ENCODE assay signal across 18 cellular contexts in genomic region chr17:46166692-46167249, GRCh38. TPM values are rescaled to one million over a fixed set of nuclear protein-coding genes. Genes with fewer than 3 reads are reported as not detected.
A peak's percentile ranks its signal among the peaks of the same experiment; 100 is the strongest.
DNase-seq lines count a peak whose midpoint lies in the region; ATAC-seq and TF ChIP-seq lines count a peak whose summit lies in the region.
"Had no signal": no experiment of that assay in that cellular context is flagged by ENCODE, and none has a peak within 500 bp of the region (broad histone marks: within the 10 kb centered on the region; RNA-seq: fewer than 3 reads in every experiment).

No MANE protein-coding gene starts in this region.

- H2BK15ac ChIP-seq in IMR-90 (ENCODE audit: low read depth, low read length): no peak overlapping the region

- H4K20me1 ChIP-seq in IMR-90 (ENCODE audit: insufficient read depth, low read length): peaks cover 94% of the 10 kb centered on the region

- no peak for DNase-seq in activated CD4-positive, alpha-beta T cell treated with anti-CD3 and anti-CD28 coated beads, Interleukin-2, amount 10 ng/mL, durations not matched to agents 7 days and 5 days
- DNase-seq in activated CD4-positive, alpha-beta T cell treated with anti-CD3 and anti-CD28 coated beads for 4 hours: no peak
- DNase-seq in IMR-90: no peak
- no peak for DNase-seq in effector memory CD8-positive, alpha-beta T cell
- no peak for DNase-seq in psoas muscle
- no peak for DNase-seq in stimulated activated CD4-positive, alpha-beta T cell treated with anti-CD3 and anti-CD28 coated beads, Interleukin-15, amount 100 ng/mL, for 24 hours
- DNase-seq in activated CD4-positive, alpha-beta memory T cell treated with anti-CD3 and anti-CD28 coated beads for 36 hours: no peak
- no peak for DNase-seq in germinal center (ENCODE audit: low spot score)
- DNase-seq: ACHN; adrenal gland; H9; MV-4-11; NK-92 treated with Interleukin-12 subunit alpha and Interleukin-12 subunit beta, amount 100 ng/mL, for 24 hours; nucleus accumbens; stimulated activated CD4-positive, alpha-beta T cell treated with anti-CD3 and anti-CD28 coated beads, Interleukin-4, amount 100 ng/mL, for 4 hours; upper lobe of left lung had no signal

- no peak overlapping the region for H2BK120ac ChIP-seq in IMR-90 (ENCODE audit: low read depth, low read length)

- H2AFZ ChIP-seq in IMR-90 (replicated peaks; ENCODE audit: low read length, poor library complexity): no peak overlapping the region

- H3K27me3 ChIP-seq in IMR-90 (ENCODE audit: control insufficient read depth, insufficient read depth, low read length) (no peaks in the 10 kb centered on the region), psoas muscle (ENCODE audit: insufficient read depth in 3 of 3, low read length in 2 of 3) (no peaks in the 10 kb centered on the region)
- H3K27me3 ChIP-seq: adrenal gland, upper lobe of left lung had no signal

- no peak overlapping the region for H2BK20ac ChIP-seq in IMR-90 (ENCODE audit: low read depth, low read length)

- no peak overlapping the region for H4K8ac ChIP-seq in IMR-90 (ENCODE audit: low read depth in 2 of 2, low read length in 2 of 2)

- H3K4ac ChIP-seq in IMR-90 (ENCODE audit: low read depth, low read length): no peak overlapping the region

- peaks cover 16 to 79% of the 10 kb centered on the region in 2 experiments for H3K79me1 ChIP-seq in IMR-90 (ENCODE audit: low read depth in 1 of 2, low read length in 2 of 2)

- TF ChIP-seq CTCF in IMR-90 (conservative IDR thresholded peaks at IDR 0.05; ENCODE audit: low read depth, low read length) (no peak), psoas muscle (IDR thresholded peaks at IDR 0.05) (no peak)

- dilution Hi-C loops in IMR-90 (cut with HindIII; ENCODE audit: low sequenced_read_pairs, unreplicated experiment): no loop called here

- H3K4me3 ChIP-seq in IMR-90 (ENCODE audit: insufficient read depth, low read depth, low read length) (no peak overlapping the region), psoas muscle (peak overlapping the region; percentile 6)
- H3K4me3 ChIP-seq: adrenal gland, upper lobe of left lung had no signal

- peak overlapping the region; percentile 90 for H2BK5ac ChIP-seq in IMR-90 (ENCODE audit: low read depth, low read length, poor library complexity, severe bottlenecking)

- no peak for TF ChIP-seq RAD21 in IMR-90 (IDR thresholded peaks at IDR 0.05; ENCODE audit: low read length)

- H3K4me1 ChIP-seq in IMR-90 (ENCODE audit: control insufficient read depth, insufficient read depth, low read length) (peaks cover 26% of the 10 kb centered on the region), psoas muscle (peaks cover 85% of the 10 kb centered on the region)

- H3K9me3 Mint-ChIP-seq in activated CD4-positive, alpha-beta T cell treated with anti-CD3 and anti-CD28 coated beads, Interleukin-2, amount 10 ng/mL, durations not matched to agents 7 days and 5 days: no peaks in the 10 kb centered on the region
- H3K9me3 Mint-ChIP-seq in effector memory CD8-positive, alpha-beta T cell: no peaks in the 10 kb centered on the region
- H3K9me3 Mint-ChIP-seq in activated CD4-positive, alpha-beta memory T cell treated with anti-CD3 and anti-CD28 coated beads for 36 hours: no peaks in the 10 kb centered on the region
- H3K9me3 Mint-ChIP-seq: H9; T-helper 1 cell treated with Interleukin-12 subunit alpha and Interleukin-12 subunit beta and Interleukin-4 antibody, amounts not matched to agents 30 μg/mL and 1 μg/mL, for 36 hours had no signal

- H3K9me1 ChIP-seq in IMR-90 (ENCODE audit: insufficient read depth, low read length): peaks cover 15% of the 10 kb centered on the region

- ATAC-seq in IMR-90 (ENCODE audit: low read depth) (no peak), psoas muscle (no peak)
- no peak for ATAC-seq in effector memory CD8-positive, alpha-beta T cell (replicated peaks)
- ATAC-seq: activated CD4-positive, CD25-positive, alpha-beta regulatory T cell treated with anti-CD3 and anti-CD28 coated beads, Interleukin-2, amount 50 U/mL, for 24 hours had no signal

- CTCF ChIA-PET in activated CD4-positive, alpha-beta T cell treated with anti-CD3 and anti-CD28 coated beads, Interleukin-2, amount 10 ng/mL, durations not matched to agents 7 days and 5 days (lab: Charles Lee): interaction anchor here (0.6 to 1.0 kb wide), 2 partner anchors 19 to 38 kb away, joined by 3 to 5 read pairs; no protein-coding TSS in a partner anchor
- CTCF ChIA-PET in IMR-90 (lab: Yijun Ruan, JAX): interaction anchor here (1.0 kb wide), 1 partner anchor 26 kb away, joined by 3 read pairs; the partner anchor contains the start of gene KANSL1
- CTCF ChIA-PET in activated CD4-positive, alpha-beta memory T cell treated with anti-CD3 and anti-CD28 coated beads for 36 hours (lab: Charles Lee): interaction anchor here (0.8 to 2.1 kb wide), 3 partner anchors 10 to 20 kb away, joined by 3 to 7 read pairs (median 5); no protein-coding TSS in a partner anchor

- H3K4me2 ChIP-seq in IMR-90 (ENCODE audit: low read depth, low read length): no peak overlapping the region

- H4K5ac ChIP-seq in IMR-90 (ENCODE audit: low read depth, low read length): no peak overlapping the region

- peaks cover 68% of the 10 kb centered on the region for H3K36me3 Mint-ChIP-seq in activated CD4-positive, alpha-beta T cell treated with anti-CD3 and anti-CD28 coated beads, Interleukin-2, amount 10 ng/mL, durations not matched to agents 7 days and 5 days (ENCODE audit: low read depth)
- H3K36me3 Mint-ChIP-seq in effector memory CD8-positive, alpha-beta T cell (ENCODE audit: insufficient read depth): peaks cover 56% of the 10 kb centered on the region
- peaks cover 25% of the 10 kb centered on the region for H3K36me3 Mint-ChIP-seq in activated CD4-positive, alpha-beta memory T cell treated with anti-CD3 and anti-CD28 coated beads for 36 hours

- H3K27ac ChIP-seq in IMR-90 (ENCODE audit: insufficient read depth, low read length) (no peak overlapping the region), psoas muscle (no peak overlapping the region)
- H3K27ac ChIP-seq: upper lobe of left lung had no signal

- H4K91ac ChIP-seq in IMR-90 (ENCODE audit: insufficient read depth, low read depth, low read length): no peak overlapping the region

- H3K9me3 ChIP-seq in IMR-90 (ENCODE audit: control insufficient read depth, insufficient read depth, low read length): no peaks in the 10 kb centered on the region
- H3K9me3 ChIP-seq in psoas muscle: no peaks in the 10 kb centered on the region
- H3K9me3 ChIP-seq: adrenal gland, upper lobe of left lung had no signal

- H3K4me3 Mint-ChIP-seq in activated CD4-positive, alpha-beta T cell treated with anti-CD3 and anti-CD28 coated beads, Interleukin-2, amount 10 ng/mL, durations not matched to agents 7 days and 5 days: no peak overlapping the region
- H3K4me3 Mint-ChIP-seq in effector memory CD8-positive, alpha-beta T cell: peak overlapping the region; percentile 1 to 53
- H3K4me3 Mint-ChIP-seq in activated CD4-positive, alpha-beta memory T cell treated with anti-CD3 and anti-CD28 coated beads for 36 hours: no peak overlapping the region
- H3K4me3 Mint-ChIP-seq: H9; T-helper 1 cell treated with Interleukin-12 subunit alpha and Interleukin-12 subunit beta and Interleukin-4 antibody, amounts not matched to agents 30 μg/mL and 1 μg/mL, for 36 hours had no signal

- H3K27ac Mint-ChIP-seq in activated CD4-positive, alpha-beta T cell treated with anti-CD3 and anti-CD28 coated beads, Interleukin-2, amount 10 ng/mL, durations not matched to agents 7 days and 5 days: peak overlapping the region; percentile 50
- H3K27ac Mint-ChIP-seq in effector memory CD8-positive, alpha-beta T cell: peak overlapping the region; percentile 12 to 87
- no peak overlapping the region for H3K27ac Mint-ChIP-seq in activated CD4-positive, alpha-beta memory T cell treated with anti-CD3 and anti-CD28 coated beads for 36 hours
- H3K27ac Mint-ChIP-seq: T-helper 1 cell treated with Interleukin-12 subunit alpha and Interleukin-12 subunit beta and Interleukin-4 antibody, amounts not matched to agents 30 μg/mL and 1 μg/mL, for 36 hours had no signal

- no peak for TF ChIP-seq POLR2A in IMR-90 (IDR thresholded peaks at IDR 0.05; ENCODE audit: low read depth, low read length)

- WGBS in IMR-90 (ENCODE audit: extremely low coverage in 2 of 2, insufficient read length in 1 of 2), 2 experiments: no CpG with 5 or more reads among the region's 2 CpGs
- 17 to 33% (median 25%) methylated on average over 2 of the region's 2 CpGs for WGBS in psoas muscle, 3 donors

- H3K36me3 ChIP-seq in IMR-90 (ENCODE audit: control insufficient read depth, insufficient read depth, low read length): peaks cover 17% of the 10 kb centered on the region
- H3K36me3 ChIP-seq in psoas muscle (ENCODE audit: insufficient read depth in 1 of 2, low read depth in 1 of 2): peaks cover 3 to 31% of the 10 kb centered on the region in 2 donors

- no peak overlapping the region for H3K14ac ChIP-seq in IMR-90 (replicated peaks; ENCODE audit: low read depth, low read length)

- no peak overlapping the region for H3K9ac ChIP-seq in IMR-90 (ENCODE audit: low read depth, low read length)

- in situ Hi-C loops in IMR-90 (cut with MboI; ENCODE audit: low sequenced_read_pairs): no loop called here

- H3K18ac ChIP-seq in IMR-90 (ENCODE audit: low read depth, low read length): no peak overlapping the region

- H2AK5ac ChIP-seq in IMR-90 (ENCODE audit: low read depth, low read length): no peak overlapping the region

- H3K23ac ChIP-seq in IMR-90 (ENCODE audit: low read depth, low read length): no peak overlapping the region

- H3K56ac ChIP-seq in IMR-90 (ENCODE audit: extremely low read depth, insufficient read depth, low read length): no peak overlapping the region

- intact Hi-C loops in IMR-90 (cut with micrococcal nuclease) (loop anchor here (5.0 kb wide), 1 partner anchor 99 kb away; no protein-coding TSS in a partner anchor), psoas muscle (cut with DNase I) (no loop called here)
- intact Hi-C loops in activated CD4-positive, alpha-beta memory T cell treated with anti-CD3 and anti-CD28 coated beads for 36 hours (cut with micrococcal nuclease): no loop called here

- no peaks in the 10 kb centered on the region for H3K27me3 Mint-ChIP-seq in activated CD4-positive, alpha-beta T cell treated with anti-CD3 and anti-CD28 coated beads, Interleukin-2, amount 10 ng/mL, durations not matched to agents 7 days and 5 days
- no peaks in the 10 kb centered on the region for H3K27me3 Mint-ChIP-seq in effector memory CD8-positive, alpha-beta T cell
- H3K27me3 Mint-ChIP-seq in activated CD4-positive, alpha-beta memory T cell treated with anti-CD3 and anti-CD28 coated beads for 36 hours: no peaks in the 10 kb centered on the region

- BruUV-seq in IMR-90 (replicated peaks; lab: Mats Ljungman, UMichigan): no TSS peak

- POLR2A ChIA-PET in activated CD4-positive, alpha-beta T cell treated with anti-CD3 and anti-CD28 coated beads, Interleukin-2, amount 10 ng/mL, durations not matched to agents 7 days and 5 days (lab: Charles Lee): no interaction called here
- POLR2A ChIA-PET in IMR-90 (lab: Charles Lee; ENCODE audit: unreplicated experiment): no interaction called here
- POLR2A ChIA-PET in activated CD4-positive, alpha-beta memory T cell treated with anti-CD3 and anti-CD28 coated beads for 36 hours (lab: Charles Lee): no interaction called here

- H2AK9ac ChIP-seq in IMR-90 (replicated peaks; ENCODE audit: low read depth, low read length, poor library complexity): no peak overlapping the region

- H3K4me1 Mint-ChIP-seq in activated CD4-positive, alpha-beta T cell treated with anti-CD3 and anti-CD28 coated beads, Interleukin-2, amount 10 ng/mL, durations not matched to agents 7 days and 5 days: peaks cover 63% of the 10 kb centered on the region
- peaks cover 58 to 83% of the 10 kb centered on the region in 2 donors for H3K4me1 Mint-ChIP-seq in effector memory CD8-positive, alpha-beta T cell (ENCODE audit: low read depth in 2 of 2)
- H3K4me1 Mint-ChIP-seq in activated CD4-positive, alpha-beta memory T cell treated with anti-CD3 and anti-CD28 coated beads for 36 hours (ENCODE audit: low read depth): peaks cover 79% of the 10 kb centered on the region

RNA-seq across cellular contexts. Expression of gene KANSL1, which starts 26.5 kb away (rescaled TPM):
- 10 to 100 TPM; 85.7 to 97.7 TPM for total RNA-seq in activated CD4-positive, alpha-beta T cell treated with anti-CD3 and anti-CD28 coated beads, Interleukin-2, amount 10 ng/mL, durations not matched to agents 7 days and 5 days
- total RNA-seq in IMR-90 (2012; rRNA removed) (48.0 and 49.6 TPM in 2 replicates), psoas muscle (10 to 100 TPM; 25.8 to 37.5 (median 34.1) TPM)
- polyA plus RNA-seq in IMR-90 (2012; rRNA removed) (15.6 and 19.1 TPM in 2 replicates), psoas muscle (10 to 100 TPM in 1 of 3 donors, 1 to 10 TPM in 2; 6.9 to 15.3 (median 9.8) TPM)
- 9.3 and 9.8 TPM in 2 replicates for polyA plus RNA-seq in IMR-90 (2012; cell fraction: cytosol; rRNA removed)
- polyA plus RNA-seq in IMR-90 (2012; cell fraction: nucleus; rRNA removed; ENCODE audit: low replicate concordance): 29.7 and 54.2 TPM in 2 replicates
- total RNA-seq in activated CD4-positive, alpha-beta memory T cell treated with anti-CD3 and anti-CD28 coated beads for 36 hours: 10 to 100 TPM; 57.3 to 63.8 TPM

Comparison
In these comparisons a context has a peak if more than half of its experiments do, and no peak if none do; other contexts are left out.
1. H3K4me3 Mint-ChIP-seq: peak in effector memory CD8-positive, alpha-beta T cell (2 of 2); none in activated CD4-positive, alpha-beta T cell treated with anti-CD3 and anti-CD28 coated beads, Interleukin-2, amount 10 ng/mL, durations not matched to agents 7 days and 5 days (single experiment) and activated CD4-positive, alpha-beta memory T cell treated with anti-CD3 and anti-CD28 coated beads for 36 hours (single experiment).